1 cellular context compared by ENCODE assay signal in genomic region chr18:9017170-9017899, GRCh38.
TF ChIP-seq lines count a peak whose summit lies in the region.

No MANE protein-coding gene starts in this region.

TF ChIP-seq in HepG2, 621 proteins besides CTCF, POLR2A, EP300 and RAD21 (continued from another document):
- TF ChIP-seq YEATS4 (CRISPR knock-in tag; IDR thresholded peaks at IDR 0.05; ENCODE audit: borderline replicate concordance) (0 out of 2 replicates have a peak, but pooled peaks have one; percentile 41), ZFP1 (CRISPR knock-in tag; IDR thresholded peaks at IDR 0.05) (no peak), ASH2L (IDR thresholded peaks at IDR 0.05; ENCODE audit: insufficient read length, low read depth, low read length) (no peak), MTF2 (CRISPR knock-in tag; IDR thresholded peaks at IDR 0.05; ENCODE audit: borderline replicate concordance) (no peak), RBFOX2 (IDR thresholded peaks at IDR 0.05; ENCODE audit: low read depth, low read length) (no peak)
